In the genomic region with DNA sequence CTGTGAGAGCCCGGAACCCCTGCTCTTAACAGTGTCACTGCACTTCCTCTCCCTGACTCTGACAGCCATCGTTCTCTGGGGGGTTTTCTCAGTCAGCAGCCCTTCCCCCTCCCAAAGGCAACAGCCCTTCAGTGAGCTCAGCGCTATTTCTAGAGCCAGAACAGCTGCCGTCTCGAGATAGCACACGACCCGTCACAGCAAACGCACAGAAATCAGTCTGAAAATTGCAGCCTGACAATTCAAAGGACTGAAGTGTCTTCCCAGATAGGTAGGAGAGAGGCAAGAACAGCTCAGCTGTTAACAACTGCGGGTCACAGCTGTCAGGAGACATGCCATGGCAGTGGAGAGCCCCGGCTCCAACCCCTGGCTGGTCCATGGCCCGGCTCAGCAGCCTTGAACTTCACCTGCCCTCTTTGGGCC, we compare ENCODE assay signal across 11 cellular contexts. TPM values are rescaled to one million over a fixed set of nuclear protein-coding genes. Genes with fewer than 3 reads are reported as not detected.
DNase-seq lines count a peak whose midpoint lies in the region; ATAC-seq, FAIRE-seq and TF ChIP-seq lines count a peak whose summit lies in the region.
"Had no signal": no experiment of that assay in that cellular context is flagged by ENCODE, and none has a peak within 500 bp of the region (broad histone marks: within the 10 kb centered on the region; RNA-seq: fewer than 3 reads in every experiment).

No MANE protein-coding gene starts in this region.

- no peaks in the 10 kb centered on the region for H3K9me3 Mint-ChIP-seq in activated naive CD4-positive, alpha-beta T cell treated with anti-CD3 and anti-CD28 coated beads for 36 hours

- no peak overlapping the region for H3K9ac ChIP-seq in HepG2 (ENCODE audit: insufficient read depth, low read depth, low read length)
- H3K9ac ChIP-seq in fibroblast of lung (ENCODE audit: insufficient read depth, low read length): no peak overlapping the region

- no peak overlapping the region for H3K27ac Mint-ChIP-seq in activated naive CD4-positive, alpha-beta T cell treated with anti-CD3 and anti-CD28 coated beads for 36 hours

- H3K4me1 Mint-ChIP-seq in activated naive CD4-positive, alpha-beta T cell treated with anti-CD3 and anti-CD28 coated beads for 36 hours (ENCODE audit: low read depth): no peaks in the 10 kb centered on the region

- no peak overlapping the region for H2AFZ ChIP-seq in HepG2 (ENCODE audit: low read length)
- no peak overlapping the region for H2AFZ ChIP-seq in fibroblast of lung (ENCODE audit: low read length)

- intact Hi-C loops in HepG2 (cut with micrococcal nuclease; ENCODE audit: unreplicated experiment): no loop called here
- intact Hi-C loops in right lobe of liver (cut with DNase I): no loop called here
- intact Hi-C loops in activated naive CD4-positive, alpha-beta T cell treated with anti-CD3 and anti-CD28 coated beads for 36 hours (cut with micrococcal nuclease): no loop called here

- H3K36me3 ChIP-seq in HepG2 (replicated peaks in 1 of 2; ENCODE audit: control insufficient read depth in 1 of 2, insufficient read depth in 2 of 2, low read length in 2 of 2) (no peaks in the 10 kb centered on the region), right lobe of liver (no peaks in the 10 kb centered on the region), fibroblast of lung (ENCODE audit: control insufficient read depth, insufficient read depth, low read length) (no peaks in the 10 kb centered on the region)

- H3K4me1 ChIP-seq in HepG2 (ENCODE audit: insufficient read depth, low read length): peaks cover 8% of the 10 kb centered on the region; the same call in 1 of the 2 replicates
- no peaks in the 10 kb centered on the region for H3K4me1 ChIP-seq in right lobe of liver
- peaks cover 6% of the 10 kb centered on the region for H3K4me1 ChIP-seq in fibroblast of lung (ENCODE audit: control insufficient read depth, extremely low read depth, insufficient read depth, low read length)

- CTCF ChIA-PET in HepG2 (lab: Yijun Ruan, JAX; ENCODE audit: low intra/inter-chr PET ratio, low total read pairs): no interaction called here
- CTCF ChIA-PET in activated naive CD4-positive, alpha-beta T cell treated with anti-CD3 and anti-CD28 coated beads for 36 hours (lab: Charles Lee): no interaction called here

- in situ Hi-C loops in HepG2 (cut with HindIII; ENCODE audit: extremely low pct_ligation_motif_present, low pct_unique_long_range_greater_than_20kb): no loop called here

- no peaks in the 10 kb centered on the region for H4K20me1 ChIP-seq in HepG2 (ENCODE audit: insufficient read depth, low read length)
- no peaks in the 10 kb centered on the region for H4K20me1 ChIP-seq in fibroblast of lung (ENCODE audit: control insufficient read depth, extremely low read depth, insufficient read depth, low read length)

- no peak for FAIRE-seq in HepG2 (lab: Jason Lieb, UNC)
- no peak for FAIRE-seq in RCC 7860 (lab: Jason Lieb, UNC)

- TF ChIP-seq CTCF in HepG2 (CRISPR knock-in tag; IDR thresholded peaks at IDR 0.05): no peak
- no peak for TF ChIP-seq CTCF in right lobe of liver (IDR thresholded peaks at IDR 0.05)
- TF ChIP-seq CTCF in fibroblast of lung (conservative IDR thresholded peaks at IDR 0.05 in 1 of 2, IDR thresholded peaks at IDR 0.05 in 1 of 2; ENCODE audit: low read depth in 1 of 2, low read length in 2 of 2): no peak

- no peak overlapping the region for H3K4me3 Mint-ChIP-seq in activated naive CD4-positive, alpha-beta T cell treated with anti-CD3 and anti-CD28 coated beads for 36 hours

- DNase-seq in HepG2 (ENCODE audit: low spot score) (no peak), right lobe of liver (no peak), NCI-H1694 (lab: John Stamatoyannopoulos, UW) (peak; percentile 41), fibroblast of lung (ENCODE audit: low read depth in 2 of 2) (no peak), DMS153 (lab: John Stamatoyannopoulos, UW) (no peak), RCC 7860 (ENCODE audit: low spot score) (no peak), left lobe of liver (ENCODE audit: low spot score) (no peak)
- DNase-seq in activated naive CD4-positive, alpha-beta T cell treated with anti-CD3 and anti-CD28 coated beads for 36 hours: no peak
- DNase-seq: GOT3, NCI-H2107 had no signal

- no peak overlapping the region for H3K27ac ChIP-seq in HepG2 (ENCODE audit: extremely low read length, insufficient read depth, low read length)
- H3K27ac ChIP-seq in right lobe of liver: no peak overlapping the region
- H3K27ac ChIP-seq in fibroblast of lung (ENCODE audit: insufficient read depth, low read length): no peak overlapping the region

- POLR2A ChIA-PET in HepG2 (lab: Yijun Ruan, JAX): no interaction called here

- TF ChIP-seq EP300 in HepG2 (IDR thresholded peaks at IDR 0.05; ENCODE audit: low read depth in 2 of 2, low read length in 2 of 2): no peak
- TF ChIP-seq EP300 in HepG2 (CRISPR knock-in tag; IDR thresholded peaks at IDR 0.05; ENCODE audit: borderline replicate concordance): no peak

- no peak for TF ChIP-seq POLR2A in HepG2 (IDR thresholded peaks at IDR 0.05; ENCODE audit: insufficient read depth in 1 of 2, low read depth in 2 of 2, low read length in 2 of 2)
- no peak for TF ChIP-seq POLR2A in right lobe of liver (IDR thresholded peaks at IDR 0.05)

- no peaks in the 10 kb centered on the region for H3K36me3 Mint-ChIP-seq in activated naive CD4-positive, alpha-beta T cell treated with anti-CD3 and anti-CD28 coated beads for 36 hours (ENCODE audit: low read depth)

- WGBS in HepG2 (ENCODE audit: low lambda C conversion rate): 29% methylated on average over 8 of the region's 11 CpGs
- 20% methylated on average over 10 of the region's 11 CpGs for WGBS in right lobe of liver (ENCODE audit: insufficient coverage, low coverage, low lambda C conversion rate, missing lambda C conversion rate)

- no peak overlapping the region for H3K4me3 ChIP-seq in HepG2 (replicated peaks in 1 of 3; ENCODE audit: insufficient read depth in 1 of 3, low read depth in 2 of 3, low read length in 3 of 3)
- H3K4me3 ChIP-seq in right lobe of liver: no peak overlapping the region
- H3K4me3 ChIP-seq in fibroblast of lung (replicated peaks in 1 of 4; ENCODE audit: control extremely low read depth in 1 of 4, insufficient read depth in 1 of 4, low read depth in 3 of 4, low read length in 4 of 4): no peak overlapping the region

- no peaks in the 10 kb centered on the region for H3K79me2 ChIP-seq in HepG2 (ENCODE audit: insufficient read depth, low read length)
- H3K79me2 ChIP-seq in fibroblast of lung (ENCODE audit: control insufficient read depth, insufficient read depth, low read length): no peaks in the 10 kb centered on the region

- H3K27me3 ChIP-seq in HepG2 (ENCODE audit: control insufficient read depth in 1 of 2, insufficient read depth in 2 of 2, low read length in 2 of 2) (peaks cover 0 to 20% of the 10 kb centered on the region in 2 experiments; a peak in 3 of 5 replicates), right lobe of liver (no peaks in the 10 kb centered on the region), fibroblast of lung (ENCODE audit: control insufficient read depth, insufficient read depth, low read length) (no peaks in the 10 kb centered on the region)

- H3K4me2 ChIP-seq in HepG2 (ENCODE audit: low read depth, low read length) (no peak overlapping the region), fibroblast of lung (ENCODE audit: extremely low read depth, insufficient read depth, low read length) (peak overlapping the region; percentile 37)

- no TSS peak for BruUV-seq in HepG2 (replicated peaks; lab: Mats Ljungman, UMichigan)

- H3K27me3 Mint-ChIP-seq in activated naive CD4-positive, alpha-beta T cell treated with anti-CD3 and anti-CD28 coated beads for 36 hours (ENCODE audit: low read depth): no peaks in the 10 kb centered on the region

- no peaks in the 10 kb centered on the region for H3K9me3 ChIP-seq in HepG2 (ENCODE audit: low read length)
- H3K9me3 ChIP-seq in right lobe of liver: no peaks in the 10 kb centered on the region
- no peaks in the 10 kb centered on the region for H3K9me3 ChIP-seq in fibroblast of lung (ENCODE audit: control insufficient read depth, insufficient read depth, low read depth, low read length)

- no peak for TF ChIP-seq RAD21 in HepG2 (CRISPR knock-in tag; IDR thresholded peaks at IDR 0.05)

- ATAC-seq in HepG2: peak; percentile 21; the same call in 1 of the 3 replicates
- ATAC-seq in right lobe of liver: no peak
- ATAC-seq in left lobe of liver: no peak

RNA-seq across cellular contexts. Expression of gene ST8SIA5, which starts 45.4 kb away (rescaled TPM):
- total RNA-seq in HepG2 (2016; rRNA removed; fragmentation: Illumina TruSeq; extraction: Trizol) (0.07 and 0.08 TPM in 2 replicates), right lobe of liver (under 1 TPM in 2 of 6 experiments, not detected in 4; 0.07 to 0.92 TPM), fibroblast of lung (under 0.01 TPM in 2 replicates), left lobe of liver (0.23 TPM)
- not detected in 2 replicates for total RNA-seq in HepG2 (2016; cell fraction: cytosol; rRNA removed; fragmentation: Illumina TruSeq; extraction: Trizol; ENCODE audit: low read depth)
- 0.06 TPM in 1 of 2 replicates, not detected in the other for total RNA-seq in HepG2 (2016; cell fraction: insoluble cytoplasmic fraction; rRNA removed; fragmentation: Illumina TruSeq; extraction: Trizol)
- total RNA-seq in HepG2 (2016; cell fraction: membrane; rRNA removed; fragmentation: Illumina TruSeq; extraction: Trizol): 0.25 TPM in 1 of 2 replicates, not detected in the other
- not detected in 2 replicates for total RNA-seq in HepG2 (2016; cell fraction: nucleus; rRNA removed; fragmentation: Illumina TruSeq; extraction: Trizol)
- polyA plus RNA-seq in HepG2 (2011; rRNA removed) (0.20 and 0.76 TPM in 2 replicates), fibroblast of lung (0.01 and 0.20 TPM in 2 replicates)
- 0.04 and 0.08 TPM in 2 replicates for polyA plus RNA-seq in HepG2 (2011; cell fraction: cytosol; rRNA removed)
- polyA plus RNA-seq in HepG2 (2011; cell fraction: nucleus; rRNA removed): 1.1 and 1.6 TPM in 2 replicates
- 0.20 and 0.31 TPM in 2 replicates for polyA plus RNA-seq in HepG2 (2012)
- polyA plus RNA-seq in HepG2 (2016; cell fraction: cytosol; fragmentation: Illumina TruSeq; extraction: Trizol; ENCODE audit: low read depth): not detected in 2 replicates
- not detected in 2 replicates for polyA plus RNA-seq in HepG2 (2016; cell fraction: insoluble cytoplasmic fraction; fragmentation: Illumina TruSeq; extraction: Trizol; ENCODE audit: low read depth)
- polyA plus RNA-seq in HepG2 (2016; cell fraction: membrane; fragmentation: Illumina TruSeq; extraction: Trizol; ENCODE audit: low read depth): 0.10 and 0.38 TPM in 2 replicates
- 0.12 and 2.0 TPM in 2 replicates for polyA plus RNA-seq in HepG2 (2016; cell fraction: nucleus; fragmentation: Illumina TruSeq; extraction: Trizol; ENCODE audit: insufficient read depth, low read depth)
- polyA minus RNA-seq in HepG2 (2011; rRNA and poly(A)+ RNA removed; ENCODE audit: low replicate concordance): 0.16 TPM in 2 replicates
- not detected in 2 replicates for polyA minus RNA-seq in HepG2 (2011; cell fraction: cytosol; rRNA and poly(A)+ RNA removed)
- polyA minus RNA-seq in HepG2 (2011; cell fraction: nucleus; rRNA and poly(A)+ RNA removed): 0.50 and 0.64 TPM in 2 replicates
- 0.06 and 0.50 TPM in 2 replicates for polyA plus RNA-seq in fibroblast of lung (2012)
- 0.26 TPM in 1 of 2 replicates, not detected in the other for polyA minus RNA-seq in fibroblast of lung (ENCODE audit: low replicate concordance)
- not detected for total RNA-seq in activated naive CD4-positive, alpha-beta T cell treated with anti-CD3 and anti-CD28 coated beads for 36 hours

RNA-seq across cellular contexts. Expression of gene LOXHD1, which starts 54.4 kb away (rescaled TPM):
- total RNA-seq in HepG2 (2016; rRNA removed; fragmentation: Illumina TruSeq; extraction: Trizol): not detected in 2 replicates
- not detected in 2 replicates for total RNA-seq in HepG2 (2016; cell fraction: cytosol; rRNA removed; fragmentation: Illumina TruSeq; extraction: Trizol; ENCODE audit: low read depth)
- not detected in 2 replicates for total RNA-seq in HepG2 (2016; cell fraction: insoluble cytoplasmic fraction; rRNA removed; fragmentation: Illumina TruSeq; extraction: Trizol)
- not detected in 2 replicates for total RNA-seq in HepG2 (2016; cell fraction: membrane; rRNA removed; fragmentation: Illumina TruSeq; extraction: Trizol)
- not detected in 2 replicates for total RNA-seq in HepG2 (2016; cell fraction: nucleus; rRNA removed; fragmentation: Illumina TruSeq; extraction: Trizol)
- polyA plus RNA-seq in HepG2 (2011; rRNA removed): not detected in 2 replicates
- not detected in 2 replicates for polyA plus RNA-seq in HepG2 (2011; cell fraction: cytosol; rRNA removed)
- polyA plus RNA-seq in HepG2 (2011; cell fraction: nucleus; rRNA removed): not detected in 2 replicates
- not detected in 2 replicates for polyA plus RNA-seq in HepG2 (2012)
- polyA plus RNA-seq in HepG2 (2016; cell fraction: cytosol; fragmentation: Illumina TruSeq; extraction: Trizol; ENCODE audit: low read depth): not detected in 2 replicates
- not detected in 2 replicates for polyA plus RNA-seq in HepG2 (2016; cell fraction: insoluble cytoplasmic fraction; fragmentation: Illumina TruSeq; extraction: Trizol; ENCODE audit: low read depth)
- not detected in 2 replicates for polyA plus RNA-seq in HepG2 (2016; cell fraction: membrane; fragmentation: Illumina TruSeq; extraction: Trizol; ENCODE audit: low read depth)
- not detected in 2 replicates for polyA plus RNA-seq in HepG2 (2016; cell fraction: nucleus; fragmentation: Illumina TruSeq; extraction: Trizol; ENCODE audit: insufficient read depth, low read depth)
- not detected in 2 replicates for polyA minus RNA-seq in HepG2 (2011; rRNA and poly(A)+ RNA removed; ENCODE audit: low replicate concordance)
- not detected in 2 replicates for polyA minus RNA-seq in HepG2 (2011; cell fraction: cytosol; rRNA and poly(A)+ RNA removed)
- not detected in 2 replicates for polyA minus RNA-seq in HepG2 (2011; cell fraction: nucleus; rRNA and poly(A)+ RNA removed)
- total RNA-seq in right lobe of liver: not detected
- not detected in 2 replicates for total RNA-seq in fibroblast of lung
- not detected in 2 replicates for polyA plus RNA-seq in fibroblast of lung
- polyA plus RNA-seq in fibroblast of lung (2012): not detected in 2 replicates
- not detected in 2 replicates for polyA minus RNA-seq in fibroblast of lung (ENCODE audit: low replicate concordance)
- not detected for total RNA-seq in left lobe of liver
- under 1 TPM in 1 of 2 experiments, not detected in 1; 0.05 TPM for total RNA-seq in activated naive CD4-positive, alpha-beta T cell treated with anti-CD3 and anti-CD28 coated beads for 36 hours
- total RNA-seq: glomerular endothelial cell had no signal
